8 cellular contexts compared by ENCODE assay signal in genomic region chr11:42299780-42300179, GRCh38.
"Had no signal": no experiment of that assay in that cellular context is flagged by ENCODE, and none has a peak within 500 bp of the region (broad histone marks: within the 10 kb centered on the region; RNA-seq: fewer than 3 reads in every experiment).

No MANE protein-coding gene starts in this region.

- DNase-seq: GDM1, GF-D8 had no signal

- H3K4me3 ChIP-seq: GM12878 had no signal

- ATAC-seq: GM12878 had no signal

- FAIRE-seq: G401.6, GM12878, GM12891, GM12892, GM18507, GM19239 had no signal
